8 cellular contexts compared by ENCODE assay signal in the genomic region with DNA sequence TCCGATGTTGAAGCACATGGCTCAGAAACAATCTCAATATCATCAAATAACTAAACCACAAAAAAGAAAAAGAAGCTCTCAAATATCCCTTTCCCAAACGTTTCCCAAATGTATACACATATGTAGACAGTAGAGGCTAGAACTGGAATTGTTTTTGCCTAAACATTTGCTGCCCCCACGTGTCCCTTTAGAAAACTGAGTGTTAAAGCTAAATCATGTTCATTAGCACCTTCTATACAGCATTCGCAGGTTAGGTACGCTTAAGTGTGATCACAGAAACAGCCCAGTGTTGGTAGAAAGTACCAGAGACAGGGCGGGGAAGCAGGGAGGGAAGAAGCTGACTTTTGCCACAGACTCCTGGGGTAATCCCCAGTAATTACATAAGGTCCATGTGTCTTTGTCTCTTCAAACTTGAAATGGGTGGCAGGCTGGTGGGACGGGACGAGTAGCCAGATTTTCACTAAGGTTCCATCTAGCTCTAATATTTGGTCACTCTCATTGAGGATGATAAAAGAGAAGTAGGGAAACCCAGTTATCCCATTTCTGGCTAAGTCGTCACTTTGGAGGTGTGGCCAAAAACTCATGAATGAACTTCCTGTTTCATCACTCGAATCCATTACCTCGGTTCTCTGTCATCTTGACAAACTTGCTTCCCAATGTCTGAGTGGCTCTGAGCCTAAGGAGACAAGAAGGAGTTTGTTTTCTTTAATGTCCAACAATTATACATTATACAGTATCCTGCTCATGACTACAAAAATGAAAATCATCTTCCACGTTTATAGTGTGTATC. TPM values are rescaled to one million over a fixed set of nuclear protein-coding genes. Genes with fewer than 3 reads are reported as not detected.
A peak's percentile ranks its signal among the peaks of the same experiment; 100 is the strongest.
DNase-seq lines count a peak whose midpoint lies in the region; ATAC-seq, FAIRE-seq and TF ChIP-seq lines count a peak whose summit lies in the region.

No MANE protein-coding gene starts in this region.

- peak; percentile 66 for ATAC-seq in GM21528 (IDR thresholded peaks at IDR 0.05; ENCODE audit: low FRiP score, unreplicated experiment)
- peak; percentile 83 for ATAC-seq in Panc1
- peak; percentile 63 to 83 (median 80) for ATAC-seq in pancreas

- peaks cover 54% of the 10 kb centered on the region for H3K27me3 Mint-ChIP-seq in activated naive CD4-positive, alpha-beta T cell treated with anti-CD3 and anti-CD28 coated beads for 36 hours (ENCODE audit: low read depth)
- H3K27me3 Mint-ChIP-seq in activated naive CD4-positive, alpha-beta T cell treated with anti-CD3 and anti-CD28 coated beads, Interleukin-2, amount 10 ng/mL, durations not matched to agents 7 days and 5 days = peaks cover 50% of the 10 kb centered on the region

- WGBS in pancreas, 2 donors = 16 to 24% methylated on average over 12 of the region's 12 CpGs

- no peak overlapping the region for H3K27ac Mint-ChIP-seq in activated naive CD4-positive, alpha-beta T cell treated with anti-CD3 and anti-CD28 coated beads for 36 hours
- H3K27ac Mint-ChIP-seq in activated naive CD4-positive, alpha-beta T cell treated with anti-CD3 and anti-CD28 coated beads, Interleukin-2, amount 10 ng/mL, durations not matched to agents 7 days and 5 days = no peak overlapping the region

- peak overlapping the region; percentile 33 for H3K4me3 Mint-ChIP-seq in activated naive CD4-positive, alpha-beta T cell treated with anti-CD3 and anti-CD28 coated beads for 36 hours
- H3K4me3 Mint-ChIP-seq in activated naive CD4-positive, alpha-beta T cell treated with anti-CD3 and anti-CD28 coated beads, Interleukin-2, amount 10 ng/mL, durations not matched to agents 7 days and 5 days = no peak overlapping the region

- H3K27me3 ChIP-seq in Panc1 (ENCODE audit: control insufficient read depth, insufficient read depth, low read length) (no peaks in the 10 kb centered on the region), pancreas (peaks cover 0 to 28% (median 5%) of the 10 kb centered on the region in 4 donors)

- CTCF ChIA-PET in activated naive CD4-positive, alpha-beta T cell treated with anti-CD3 and anti-CD28 coated beads for 36 hours (lab: Charles Lee) = interaction anchor here (0.7 to 2.1 kb wide), 15 partner anchors 11 to 1447 kb away, joined by 3 to 13 read pairs (median 5); partner anchors contain the start of gene TFAP2A
- CTCF ChIA-PET in activated naive CD4-positive, alpha-beta T cell treated with anti-CD3 and anti-CD28 coated beads, Interleukin-2, amount 10 ng/mL, durations not matched to agents 7 days and 5 days (lab: Charles Lee) = interaction anchor here (0.8 to 3.1 kb wide), 9 partner anchors 36 to 1447 kb away, joined by 3 to 13 read pairs (median 4); no protein-coding TSS in a partner anchor
- CTCF ChIA-PET in Panc1 (lab: Charles Lee) = interaction anchor here (0.5 to 1.3 kb wide), 6 partner anchors 15 to 1447 kb away, joined by 3 to 5 read pairs (median 3); partner anchors contain the start of gene TFAP2A

- TF ChIP-seq CTCF in Panc1 (IDR thresholded peaks at IDR 0.05) (peak; percentile 77), epithelial cell of esophagus (IDR thresholded peaks at IDR 0.05; ENCODE audit: insufficient read depth, low read depth, low read length, missing control alignments) (peak; percentile 67), pancreas (IDR thresholded peaks at IDR 0.05) (peak in 2 of 4 donors; percentile 23 to 37)

- intact Hi-C loops in activated naive CD4-positive, alpha-beta T cell treated with anti-CD3 and anti-CD28 coated beads for 36 hours (cut with micrococcal nuclease) = loop anchor here (1.0 to 10.0 kb wide), 6 partner anchors 49 to 1447 kb away; no protein-coding TSS in a partner anchor
- intact Hi-C loops in Panc1 (cut with micrococcal nuclease; ENCODE audit: unreplicated experiment) = loop anchor here (2.0 to 5.0 kb wide), 2 partner anchors 1178 to 1445 kb away; no protein-coding TSS in a partner anchor
- intact Hi-C loops in pancreas (cut with DNase I) = loop anchor here in 1 of 3 donors (10.0 kb wide), 1 partner anchor 1445 kb away; no protein-coding TSS in a partner anchor

- no TSS peak for BruUV-seq in Panc1 (replicated peaks; lab: Mats Ljungman, UMichigan)

- no peaks in the 10 kb centered on the region for H3K9me3 Mint-ChIP-seq in activated naive CD4-positive, alpha-beta T cell treated with anti-CD3 and anti-CD28 coated beads for 36 hours
- H3K9me3 Mint-ChIP-seq in activated naive CD4-positive, alpha-beta T cell treated with anti-CD3 and anti-CD28 coated beads, Interleukin-2, amount 10 ng/mL, durations not matched to agents 7 days and 5 days = peaks cover 2% of the 10 kb centered on the region

- in situ Hi-C loops in Panc1 (cut with HindIII; ENCODE audit: low pct_unique_long_range_greater_than_20kb, low sequenced_read_pairs) = no loop called here

- H3K36me3 ChIP-seq in Panc1 (ENCODE audit: control insufficient read depth, insufficient read depth, low read length) (no peaks in the 10 kb centered on the region), pancreas (no peaks in the 10 kb centered on the region)

- H3K9me3 ChIP-seq in Panc1 (ENCODE audit: control insufficient read depth, insufficient read depth, low read depth, low read length) (no peaks in the 10 kb centered on the region), pancreas (no peaks in the 10 kb centered on the region)

- POLR2A ChIA-PET in Panc1 (lab: Charles Lee) = interaction anchor here (0.7 to 0.9 kb wide), 2 partner anchors 15 to 679 kb away, joined by 3 to 4 read pairs; partner anchors contain the start of gene TFAP2A

- DNase-seq in activated naive CD4-positive, alpha-beta T cell treated with anti-CD3 and anti-CD28 coated beads for 36 hours = peak; percentile 54
- DNase-seq in activated naive CD4-positive, alpha-beta T cell treated with anti-CD3 and anti-CD28 coated beads, Interleukin-2, amount 10 ng/mL, durations not matched to agents 7 days and 5 days = no peak
- DNase-seq in HS-5 (ENCODE audit: low read depth) (peak; percentile 47), Panc1 (ENCODE audit: low read depth, low spot score) (no peak), epithelial cell of esophagus (ENCODE audit: low read depth) (peak; percentile 92), pancreas (peak in 1 of 6 donors; percentile 37)
- no peak for DNase-seq in stimulated activated CD4-positive, alpha-beta T cell treated with anti-CD3 and anti-CD28 coated beads, Interleukin-1b, Interleukin-23, amount 100 ng/mL, for 48 hours

- H3K4me1 ChIP-seq in Panc1 (ENCODE audit: control insufficient read depth, insufficient read depth, low read length) = peaks cover 40% of the 10 kb centered on the region
- H3K4me1 ChIP-seq in pancreas = no peaks in the 10 kb centered on the region

- H3K4me1 Mint-ChIP-seq in activated naive CD4-positive, alpha-beta T cell treated with anti-CD3 and anti-CD28 coated beads for 36 hours (ENCODE audit: low read depth) = peaks cover 12% of the 10 kb centered on the region
- peaks cover 33% of the 10 kb centered on the region for H3K4me1 Mint-ChIP-seq in activated naive CD4-positive, alpha-beta T cell treated with anti-CD3 and anti-CD28 coated beads, Interleukin-2, amount 10 ng/mL, durations not matched to agents 7 days and 5 days

- H3K27ac ChIP-seq in Panc1 (ENCODE audit: low read length) (peak overlapping the region; percentile 72; the same call in 1 of the 2 replicates), pancreas (no peak overlapping the region)

- no peak for FAIRE-seq in pancreas (lab: Jason Lieb, UNC)

- no peaks in the 10 kb centered on the region for H3K36me3 Mint-ChIP-seq in activated naive CD4-positive, alpha-beta T cell treated with anti-CD3 and anti-CD28 coated beads for 36 hours (ENCODE audit: low read depth)
- peaks cover 6% of the 10 kb centered on the region for H3K36me3 Mint-ChIP-seq in activated naive CD4-positive, alpha-beta T cell treated with anti-CD3 and anti-CD28 coated beads, Interleukin-2, amount 10 ng/mL, durations not matched to agents 7 days and 5 days

- H3K4me3 ChIP-seq in Panc1 (ENCODE audit: low read depth in 2 of 2, low read length in 2 of 2) = no peak overlapping the region
- H3K4me3 ChIP-seq in epithelial cell of esophagus (ENCODE audit: low read length) = no peak overlapping the region
- no peak overlapping the region for H3K4me3 ChIP-seq in pancreas

RNA-seq across cellular contexts. Expression of gene TFAP2A, which starts 15.0 kb away (rescaled TPM):
- under 1 TPM in 1 of 2 experiments, not detected in 1; 0.30 TPM for total RNA-seq in activated naive CD4-positive, alpha-beta T cell treated with anti-CD3 and anti-CD28 coated beads for 36 hours
- 83.9 TPM for total RNA-seq in Panc1 (2021; ENCODE audit: unreplicated experiment)
- 95.0 TPM for polyA plus RNA-seq in Panc1 (2012; ENCODE audit: insufficient read length)
- total RNA-seq in pancreas = 1 to 10 TPM in 1 of 6 donors, under 1 TPM in 5; 0.14 to 1.3 (median 0.23) TPM
- polyA plus RNA-seq in pancreas = under 1 TPM; 0.12 to 0.42 TPM

Comparison
In these comparisons a context has a peak if more than half of its experiments do, and no peak if none do; other contexts are left out.
1. DNase-seq: peak in activated naive CD4-positive, alpha-beta T cell treated with anti-CD3 and anti-CD28 coated beads for 36 hours (single experiment), HS-5 (single experiment) and epithelial cell of esophagus (single experiment); none in activated naive CD4-positive, alpha-beta T cell treated with anti-CD3 and anti-CD28 coated beads, Interleukin-2, amount 10 ng/mL, durations not matched to agents 7 days and 5 days (single experiment), Panc1 (single experiment) and stimulated activated CD4-positive, alpha-beta T cell treated with anti-CD3 and anti-CD28 coated beads, Interleukin-1b, Interleukin-23, amount 100 ng/mL, for 48 hours (single experiment).
2. RNA of gene TFAP2A, which starts 15.0 kb away (total RNA-seq): 83.9 TPM in Panc1 (single experiment); 0.14 to 1.3 TPM in pancreas and 0.30 TPM in activated naive CD4-positive, alpha-beta T cell treated with anti-CD3 and anti-CD28 coated beads for 36 hours; every median in the first group is over 10 times any median in the second.
3. Peak in every context shown above with its lines, with median percentiles within 50 percentile points of each other: ATAC-seq.